Comparison of ENCODE assay signal across 14 cellular contexts in genomic region chr2:101858910-101859309, GRCh38.
A peak's percentile ranks its signal among the peaks of the same experiment; 100 is the strongest.
DNase-seq lines count a peak whose midpoint lies in the region; ATAC-seq and TF ChIP-seq lines count a peak whose summit lies in the region.
"Had no signal": no experiment of that assay in that cellular context is flagged by ENCODE, and none has a peak within 500 bp of the region (broad histone marks: within the 10 kb centered on the region; RNA-seq: fewer than 3 reads in every experiment).

No MANE protein-coding gene starts in this region.

- H3K36me3 Mint-ChIP-seq in activated naive CD4-positive, alpha-beta T cell treated with anti-CD3 and anti-CD28 coated beads, Interleukin-2, amount 50 U/mL, for 24 hours = peaks cover 20% of the 10 kb centered on the region
- H3K36me3 Mint-ChIP-seq in activated naive CD4-positive, alpha-beta T cell treated with anti-CD3 and anti-CD28 coated beads for 36 hours (ENCODE audit: low read depth) = peaks cover 28% of the 10 kb centered on the region
- peaks cover 74% of the 10 kb centered on the region for H3K36me3 Mint-ChIP-seq in stimulated activated effector memory CD8-positive, alpha-beta T cell treated with anti-CD3 and anti-CD28 coated beads, Interleukin-12 subunit alpha, Interleukin-12 subunit beta, amount 100 ng/mL, for 72 hours

- H3K27me3 Mint-ChIP-seq in activated naive CD4-positive, alpha-beta T cell treated with anti-CD3 and anti-CD28 coated beads, Interleukin-2, amount 50 U/mL, for 24 hours = no peaks in the 10 kb centered on the region
- no peaks in the 10 kb centered on the region for H3K27me3 Mint-ChIP-seq in activated naive CD4-positive, alpha-beta T cell treated with anti-CD3 and anti-CD28 coated beads for 36 hours (ENCODE audit: low read depth)
- H3K27me3 Mint-ChIP-seq: B cell; CD8-positive, alpha-beta memory T cell had no signal

- peak overlapping the region; percentile 30 for H3K27ac Mint-ChIP-seq in activated naive CD4-positive, alpha-beta T cell treated with anti-CD3 and anti-CD28 coated beads, Interleukin-2, amount 50 U/mL, for 24 hours
- H3K27ac Mint-ChIP-seq in activated naive CD4-positive, alpha-beta T cell treated with anti-CD3 and anti-CD28 coated beads for 36 hours = no peak overlapping the region
- H3K27ac Mint-ChIP-seq in stimulated activated effector memory CD8-positive, alpha-beta T cell treated with anti-CD3 and anti-CD28 coated beads, Interleukin-12 subunit alpha, Interleukin-12 subunit beta, amount 100 ng/mL, for 72 hours = peak overlapping the region; percentile 70
- H3K27ac Mint-ChIP-seq: B cell had no signal

- CTCF ChIA-PET in activated naive CD4-positive, alpha-beta T cell treated with anti-CD3 and anti-CD28 coated beads for 36 hours (lab: Charles Lee) = interaction anchor here (1.3 kb wide), 2 partner anchors 10 to 440 kb away, joined by 4 read pairs; no protein-coding TSS in a partner anchor

- intact Hi-C loops in activated naive CD4-positive, alpha-beta T cell treated with anti-CD3 and anti-CD28 coated beads for 36 hours (cut with micrococcal nuclease) = no loop called here

- no peak overlapping the region for H3K4me3 ChIP-seq in epithelial cell of proximal tubule (ENCODE audit: low read depth, low read length)

- TF ChIP-seq CTCF in epithelial cell of proximal tubule (conservative IDR thresholded peaks at IDR 0.05; ENCODE audit: low read depth, low read length) = no peak

- TF ChIP-seq EP300 in Ishikawa (IDR thresholded peaks at IDR 0.05; ENCODE audit: borderline replicate concordance) = no peak

- no peaks in the 10 kb centered on the region for H3K9me3 Mint-ChIP-seq in activated naive CD4-positive, alpha-beta T cell treated with anti-CD3 and anti-CD28 coated beads, Interleukin-2, amount 50 U/mL, for 24 hours
- H3K9me3 Mint-ChIP-seq in activated naive CD4-positive, alpha-beta T cell treated with anti-CD3 and anti-CD28 coated beads for 36 hours = no peaks in the 10 kb centered on the region
- H3K9me3 Mint-ChIP-seq in stimulated activated effector memory CD8-positive, alpha-beta T cell treated with anti-CD3 and anti-CD28 coated beads, Interleukin-12 subunit alpha, Interleukin-12 subunit beta, amount 100 ng/mL, for 72 hours = no peaks in the 10 kb centered on the region

- peaks cover 13% of the 10 kb centered on the region for H3K4me1 Mint-ChIP-seq in activated naive CD4-positive, alpha-beta T cell treated with anti-CD3 and anti-CD28 coated beads, Interleukin-2, amount 50 U/mL, for 24 hours
- peaks cover 10% of the 10 kb centered on the region for H3K4me1 Mint-ChIP-seq in activated naive CD4-positive, alpha-beta T cell treated with anti-CD3 and anti-CD28 coated beads for 36 hours (ENCODE audit: low read depth)
- H3K4me1 Mint-ChIP-seq in stimulated activated effector memory CD8-positive, alpha-beta T cell treated with anti-CD3 and anti-CD28 coated beads, Interleukin-12 subunit alpha, Interleukin-12 subunit beta, amount 100 ng/mL, for 72 hours = no peaks in the 10 kb centered on the region
- H3K4me1 Mint-ChIP-seq: B cell had no signal

- in situ Hi-C loops in ACHN (cut with HindIII; ENCODE audit: low pct_ligation_motif_present, low pct_unique_long_range_greater_than_20kb, low sequenced_read_pairs) = no loop called here

- ATAC-seq in stimulated activated effector memory CD8-positive, alpha-beta T cell treated with anti-CD3 and anti-CD28 coated beads, Interleukin-12 subunit alpha, Interleukin-12 subunit beta, amount 100 ng/mL, for 72 hours = no peak

- no peak for DNase-seq in activated naive CD4-positive, alpha-beta T cell treated with anti-CD3 and anti-CD28 coated beads for 36 hours
- DNase-seq in epithelial cell of proximal tubule (ENCODE audit: low read depth) = peak; percentile 41
- no peak for DNase-seq in stimulated activated effector memory CD8-positive, alpha-beta T cell treated with anti-CD3 and anti-CD28 coated beads, Interleukin-12 subunit alpha, Interleukin-12 subunit beta, amount 100 ng/mL, for 72 hours (ENCODE audit: low spot score in 2 of 2)
- no peak for DNase-seq in ACHN
- DNase-seq in GM19238 (ENCODE audit: insufficient read length, low spot score) = no peak
- DNase-seq: CD8-positive, alpha-beta memory T cell; GF-D8; MM.1S; NCI-H1930; NCI-H524 treated with DMSO at 0.1 percent for 48 hours; OCI-M1 had no signal

- TF ChIP-seq RAD21 in Ishikawa (IDR thresholded peaks at IDR 0.05; ENCODE audit: low read depth) = no peak

- no peak overlapping the region for H3K4me3 Mint-ChIP-seq in activated naive CD4-positive, alpha-beta T cell treated with anti-CD3 and anti-CD28 coated beads, Interleukin-2, amount 50 U/mL, for 24 hours
- H3K4me3 Mint-ChIP-seq in activated naive CD4-positive, alpha-beta T cell treated with anti-CD3 and anti-CD28 coated beads for 36 hours = no peak overlapping the region
- H3K4me3 Mint-ChIP-seq in stimulated activated effector memory CD8-positive, alpha-beta T cell treated with anti-CD3 and anti-CD28 coated beads, Interleukin-12 subunit alpha, Interleukin-12 subunit beta, amount 100 ng/mL, for 72 hours = no peak overlapping the region
- H3K4me3 Mint-ChIP-seq: B cell; CD8-positive, alpha-beta memory T cell had no signal

TF ChIP-seq in Ishikawa, 13 proteins besides CTCF, POLR2A, EP300 and RAD21:
- TF ChIP-seq CEBPB (IDR thresholded peaks at IDR 0.05) (0 out of 2 replicates have a peak, but pooled peaks have one; percentile 34), ZBTB7A (IDR thresholded peaks at IDR 0.05; ENCODE audit: low read depth) (no peak)
